Comparison of ENCODE assay signal across 14 cellular contexts in the genomic region with DNA sequence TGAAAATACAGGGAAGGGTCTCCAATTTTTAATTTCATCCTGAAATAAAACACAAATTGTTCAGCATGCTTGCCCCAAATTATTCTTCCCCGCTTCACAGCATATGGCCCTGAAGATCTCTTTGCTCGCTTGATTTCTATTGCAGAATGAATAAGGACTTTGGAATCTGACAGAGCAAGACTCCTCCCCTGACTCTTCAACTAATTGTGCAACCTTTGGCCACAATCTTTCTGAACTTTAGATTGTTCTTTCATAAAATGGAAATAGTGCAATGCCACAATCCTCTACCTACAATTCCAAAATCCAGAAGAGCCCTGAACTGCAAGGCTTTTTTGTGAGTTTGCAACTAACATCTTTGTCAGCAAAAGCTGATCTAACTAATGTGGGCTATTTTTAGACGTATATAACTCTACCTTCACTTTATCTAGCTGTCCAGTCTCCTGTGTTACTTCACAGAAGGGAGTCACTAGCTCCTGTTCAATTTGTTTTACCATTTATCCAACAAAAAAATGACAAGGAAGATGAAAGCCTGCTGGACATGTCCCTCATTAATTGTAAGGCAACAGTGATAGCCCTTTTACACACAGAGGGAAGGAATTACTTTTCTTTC. TPM values are rescaled to one million over a fixed set of nuclear protein-coding genes. Genes with fewer than 3 reads are reported as not detected.
DNase-seq lines count a peak whose midpoint lies in the region; ATAC-seq and TF ChIP-seq lines count a peak whose summit lies in the region.
"Had no signal": no experiment of that assay in that cellular context is flagged by ENCODE, and none has a peak within 500 bp of the region (broad histone marks: within the 10 kb centered on the region; RNA-seq: fewer than 3 reads in every experiment).

No MANE protein-coding gene starts in this region.

- no peaks in the 10 kb centered on the region for H3K9me2 ChIP-seq in MM.1S (replicated peaks; ENCODE audit: insufficient read depth, low read length)

- no peaks in the 10 kb centered on the region for H3F3A ChIP-seq in MM.1S (ENCODE audit: insufficient read depth, low read length)

- DNase-seq in HPDE6-E6E7 (ENCODE audit: extremely low spot score) (peak; percentile 70), SW480 (ENCODE audit: low spot score) (peak; percentile 52), foreskin keratinocyte (peak; percentile 30 to 70), stromal cell of bone marrow (ENCODE audit: low read depth) (peak; percentile 31), MM.1S (no peak), superior temporal gyrus (ENCODE audit: extremely low spot score) (no peak), cortex of kidney (lab: John Stamatoyannopoulos, UW) (no peak)
- DNase-seq: activated T-cell treated with anti-CD3 and anti-CD28 coated beads, Interleukin-2, amount 50 U/mL, for 72 hours; cerebellar nuclear complex; naive B cell; NCI-H1105; stimulated activated naive CD4-positive, alpha-beta T cell had no signal

- H3K4me1 ChIP-seq in foreskin keratinocyte (no peaks in the 10 kb centered on the region), MM.1S (ENCODE audit: low read length) (no peaks in the 10 kb centered on the region)

- TF ChIP-seq CTCF in foreskin keratinocyte (conservative IDR thresholded peaks at IDR 0.05) (no peak), MM.1S (IDR thresholded peaks at IDR 0.05; ENCODE audit: low read length) (no peak)

- 0 out of 2 replicates have a peak, but pooled peaks cover 3% of the 10 kb centered on the region for H3K36me3 ChIP-seq in MM.1S (replicated peaks; ENCODE audit: insufficient read depth, low read length)

- H3K9ac ChIP-seq in MM.1S (ENCODE audit: low read length): no peak overlapping the region

- H3K27me3 ChIP-seq in foreskin keratinocyte (no peaks in the 10 kb centered on the region), MM.1S (replicated peaks; ENCODE audit: insufficient read depth, low read length) (no peaks in the 10 kb centered on the region)

- H3K4me3 ChIP-seq in MM.1S (ENCODE audit: low read length): no peak overlapping the region

- H3K79me2 ChIP-seq in MM.1S (ENCODE audit: low read length): no peaks in the 10 kb centered on the region

- H2AFZ ChIP-seq in MM.1S (ENCODE audit: low read length): no peak overlapping the region

- no peaks in the 10 kb centered on the region for H4K20me1 ChIP-seq in MM.1S (ENCODE audit: insufficient read depth, low read length)

- H3K9me3 ChIP-seq in MM.1S (replicated peaks; ENCODE audit: insufficient read depth, low read length): no peaks in the 10 kb centered on the region

- H3K27ac ChIP-seq in foreskin keratinocyte (no peak overlapping the region), MM.1S (ENCODE audit: low read length) (no peak overlapping the region)

- peak; percentile 79 for ATAC-seq in foreskin keratinocyte
- ATAC-seq: activated T-cell treated with anti-CD3 and anti-CD28 coated beads, Interleukin-2, amount 50 U/mL, for 72 hours; WTC11 had no signal

- H3K4me2 ChIP-seq in MM.1S (ENCODE audit: low read depth, low read length): no peak overlapping the region

RNA-seq across cellular contexts. Expression of gene RNASEL, which starts 13.4 kb away (rescaled TPM):
- 3.2 TPM in 2 replicates for total RNA-seq in foreskin keratinocyte
- polyA plus RNA-seq in foreskin keratinocyte: 1.1 and 1.2 TPM in 2 replicates
- total RNA-seq: G401 had no signal

RNA-seq across cellular contexts. Expression of gene RGS16, which starts 28.5 kb away (rescaled TPM):
- total RNA-seq in foreskin keratinocyte: 0.07 and 0.14 TPM in 2 replicates
- 0.06 and 0.10 TPM in 2 replicates for polyA plus RNA-seq in foreskin keratinocyte
- total RNA-seq: G401 had no signal

Comparison
In these comparisons a context has a peak if more than half of its experiments do, and no peak if none do; other contexts are left out.
1. DNase-seq: peak in HPDE6-E6E7 (single experiment), SW480 (single experiment), foreskin keratinocyte (2 of 2) and stromal cell of bone marrow (single experiment); none in MM.1S (single experiment), superior temporal gyrus (single experiment) and cortex of kidney (single experiment).